ENCODE assay signal across 22 cellular contexts in the genomic region with DNA sequence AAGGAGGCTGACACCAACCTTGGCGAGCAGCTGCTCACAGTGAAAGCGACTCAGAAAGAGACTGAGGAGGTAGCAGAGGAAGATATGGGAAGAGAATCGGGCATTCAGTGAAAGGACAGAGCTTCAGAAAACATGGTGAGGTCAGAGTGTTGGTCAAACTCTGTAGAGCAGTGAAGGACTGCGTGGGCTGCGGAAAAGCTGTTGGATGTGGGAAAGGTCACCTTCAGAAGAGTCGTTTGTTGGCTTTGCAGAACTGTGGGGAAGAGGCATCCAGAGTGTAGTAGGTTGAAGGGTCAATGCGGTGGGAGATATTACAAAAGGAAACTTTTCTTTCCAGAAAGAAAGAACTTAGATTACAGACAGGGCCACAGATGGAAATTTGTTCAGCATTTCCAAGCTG. TPM values are rescaled to one million over a fixed set of nuclear protein-coding genes. Genes with fewer than 3 reads are reported as not detected.
DNase-seq lines count a peak whose midpoint lies in the region; ATAC-seq and TF ChIP-seq lines count a peak whose summit lies in the region.
"Had no signal": no experiment of that assay in that cellular context is flagged by ENCODE, and none has a peak within 500 bp of the region (broad histone marks: within the 10 kb centered on the region; RNA-seq: fewer than 3 reads in every experiment).

No MANE protein-coding gene starts in this region.

- H3K4me3 ChIP-seq in choroid plexus epithelial cell (ENCODE audit: low read depth, low read length), result no peak overlapping the region
- no peak overlapping the region for H3K4me3 ChIP-seq in esophagus muscularis mucosa
- H3K4me3 ChIP-seq: GM23338, HAP-1 had no signal

- H3K27ac Mint-ChIP-seq in activated CD8-positive, alpha-beta memory T cell treated with anti-CD3 and anti-CD28 coated beads, Interleukin-2, amount 10 ng/mL, durations not matched to agents 7 days and 5 days, result no peak overlapping the region
- peak overlapping the region; percentile 45 to 76 (median 50) for H3K27ac Mint-ChIP-seq in nephron
- H3K27ac Mint-ChIP-seq: CD8-positive, alpha-beta memory T cell; GM23338 had no signal

- no peak overlapping the region for H3K4me3 Mint-ChIP-seq in activated CD8-positive, alpha-beta memory T cell treated with anti-CD3 and anti-CD28 coated beads, Interleukin-2, amount 10 ng/mL, durations not matched to agents 7 days and 5 days
- H3K4me3 Mint-ChIP-seq in nephron, result peak overlapping the region in 1 of 3 experiments; percentile 15
- H3K4me3 Mint-ChIP-seq: CD8-positive, alpha-beta memory T cell; GM23338 had no signal

- no peak for TF ChIP-seq EP300 in esophagus muscularis mucosa (IDR thresholded peaks at IDR 0.05)

- no peak for TF ChIP-seq CTCF in choroid plexus epithelial cell (conservative IDR thresholded peaks at IDR 0.05; ENCODE audit: low read depth, low read length)
- TF ChIP-seq CTCF in nephron (IDR thresholded peaks at IDR 0.05; ENCODE audit: unreplicated experiment in 3 of 3), result no peak
- TF ChIP-seq CTCF in esophagus muscularis mucosa (IDR thresholded peaks at IDR 0.05), result no peak

- H3K36me3 ChIP-seq in esophagus muscularis mucosa, result peaks cover 0 to 71% (median 10%) of the 10 kb centered on the region in 4 donors
- H3K36me3 ChIP-seq: HAP-1 had no signal

- TF ChIP-seq POLR2A in esophagus muscularis mucosa (IDR thresholded peaks at IDR 0.05; ENCODE audit: low read depth), result no peak

- H3K4me1 Mint-ChIP-seq in activated CD8-positive, alpha-beta memory T cell treated with anti-CD3 and anti-CD28 coated beads, Interleukin-2, amount 10 ng/mL, durations not matched to agents 7 days and 5 days, result no peaks in the 10 kb centered on the region
- H3K4me1 Mint-ChIP-seq in nephron, result peaks cover 50% of the 10 kb centered on the region
- H3K4me1 Mint-ChIP-seq: GM23338 had no signal

- H3K27me3 Mint-ChIP-seq in activated CD8-positive, alpha-beta memory T cell treated with anti-CD3 and anti-CD28 coated beads, Interleukin-2, amount 10 ng/mL, durations not matched to agents 7 days and 5 days, result no peaks in the 10 kb centered on the region
- peaks cover 14% of the 10 kb centered on the region for H3K27me3 Mint-ChIP-seq in nephron (ENCODE audit: low read depth)

- no peaks in the 10 kb centered on the region for H3K36me3 Mint-ChIP-seq in activated CD8-positive, alpha-beta memory T cell treated with anti-CD3 and anti-CD28 coated beads, Interleukin-2, amount 10 ng/mL, durations not matched to agents 7 days and 5 days
- no peaks in the 10 kb centered on the region for H3K36me3 Mint-ChIP-seq in nephron (ENCODE audit: low read depth)
- H3K36me3 Mint-ChIP-seq: CD8-positive, alpha-beta memory T cell had no signal

- CTCF ChIA-PET in activated CD8-positive, alpha-beta memory T cell treated with anti-CD3 and anti-CD28 coated beads, Interleukin-2, amount 10 ng/mL, durations not matched to agents 7 days and 5 days (lab: Charles Lee), result interaction anchor here (0.9 to 1.6 kb wide), 2 partner anchors 9 to 71 kb away, joined by 3 read pairs; partner anchors contain the start of gene ABLIM3

- 83% methylated on average over 7 of the region's 7 CpGs for WGBS in esophagus muscularis mucosa

- no peaks in the 10 kb centered on the region for H3K9me3 Mint-ChIP-seq in activated CD8-positive, alpha-beta memory T cell treated with anti-CD3 and anti-CD28 coated beads, Interleukin-2, amount 10 ng/mL, durations not matched to agents 7 days and 5 days (ENCODE audit: low read depth)
- H3K9me3 Mint-ChIP-seq in nephron, result no peaks in the 10 kb centered on the region
- H3K9me3 Mint-ChIP-seq: CD8-positive, alpha-beta memory T cell; GM23338 had no signal

- no peaks in the 10 kb centered on the region for H3K27me3 ChIP-seq in esophagus muscularis mucosa

- intact Hi-C loops in esophagus muscularis mucosa (cut with DNase I), result no loop called here

- H3K27ac ChIP-seq in esophagus muscularis mucosa (replicated peaks in 1 of 4) (no peak overlapping the region), substantia nigra (ENCODE audit: low read depth, low read length, poor library complexity, severe bottlenecking) (no peak overlapping the region)
- H3K27ac ChIP-seq: 22Rv1, C4-2B, KMS-11 had no signal

- peaks cover 16 to 51% (median 42%) of the 10 kb centered on the region in 4 donors for H3K4me1 ChIP-seq in esophagus muscularis mucosa
- H3K4me1 ChIP-seq: HAP-1 had no signal

- DNase-seq in activated CD8-positive, alpha-beta memory T cell treated with anti-CD3 and anti-CD28 coated beads, Interleukin-2, amount 10 ng/mL, durations not matched to agents 7 days and 5 days, result peak; percentile 23
- DNase-seq in activated CD8-positive, alpha-beta memory T cell treated with anti-CD3 and anti-CD28 coated beads, Interleukin-2, amount 50 U/mL, for 48 hours, result no peak
- DNase-seq in choroid plexus epithelial cell (ENCODE audit: low read depth), result peak; percentile 37
- DNase-seq in esophagus muscularis mucosa (ENCODE audit: extremely low spot score), result no peak
- DNase-seq in substantia nigra (lab: John Stamatoyannopoulos, UW), result no peak
- no peak for DNase-seq in Ammon's horn (ENCODE audit: low spot score)
- DNase-seq: AML-193; Calu3; CD8-positive, alpha-beta memory T cell; DMS153; NCI-H1092 treated with DMSO at 0.1 percent for 48 hours; NCI-H146; NCI-H2029; NCI-H345 had no signal

- H3K9me3 ChIP-seq in esophagus muscularis mucosa, result no peaks in the 10 kb centered on the region
- H3K9me3 ChIP-seq: HAP-1 had no signal

- no peak for ATAC-seq in activated CD8-positive, alpha-beta memory T cell treated with anti-CD3 and anti-CD28 coated beads, Interleukin-2, amount 10 ng/mL, durations not matched to agents 7 days and 5 days
- ATAC-seq in GM19452 (IDR thresholded peaks at IDR 0.05; ENCODE audit: unreplicated experiment), result no peak
- ATAC-seq: GM23338, Panc1 had no signal

RNA-seq across cellular contexts. Expression of gene AFAP1L1, which starts 58.4 kb away (rescaled TPM):
- not detected for total RNA-seq in activated CD8-positive, alpha-beta memory T cell treated with anti-CD3 and anti-CD28 coated beads, Interleukin-2, amount 10 ng/mL, durations not matched to agents 7 days and 5 days
- 10 to 100 TPM in 3 of 4 donors, 1 to 10 TPM in 1; 10.0 to 23.8 (median 16.6) TPM for total RNA-seq in esophagus muscularis mucosa

Comparison
In these comparisons a context has a peak if more than half of its experiments do, and no peak if none do; other contexts are left out.
1. DNase-seq: peak in activated CD8-positive, alpha-beta memory T cell treated with anti-CD3 and anti-CD28 coated beads, Interleukin-2, amount 10 ng/mL, durations not matched to agents 7 days and 5 days (single experiment) and choroid plexus epithelial cell (single experiment); none in activated CD8-positive, alpha-beta memory T cell treated with anti-CD3 and anti-CD28 coated beads, Interleukin-2, amount 50 U/mL, for 48 hours (single experiment), esophagus muscularis mucosa (single experiment), substantia nigra (0 of 49) and Ammon's horn (single experiment).
2. RNA of gene AFAP1L1, which starts 58.4 kb away (total RNA-seq): 10.0 to 23.8 TPM in esophagus muscularis mucosa; not detected in activated CD8-positive, alpha-beta memory T cell treated with anti-CD3 and anti-CD28 coated beads, Interleukin-2, amount 10 ng/mL, durations not matched to agents 7 days and 5 days; every median in the first group is over 4 times any median in the second.